ENCODE assay signal across 16 cellular contexts in genomic region chr15:33161209-33161608, GRCh38. TPM values are rescaled to one million over a fixed set of nuclear protein-coding genes. Genes with fewer than 3 reads are reported as not detected.
DNase-seq lines count a peak whose midpoint lies in the region; TF ChIP-seq lines count a peak whose summit lies in the region.
"Had no signal": no experiment of that assay in that cellular context is flagged by ENCODE, and none has a peak within 500 bp of the region (broad histone marks: within the 10 kb centered on the region; RNA-seq: fewer than 3 reads in every experiment).

No MANE protein-coding gene starts in this region.

- H3K9me3 ChIP-seq in skeletal muscle tissue (ENCODE audit: control insufficient read depth in 3 of 3, low read length in 3 of 3): no peaks in the 10 kb centered on the region
- H3K9me3 ChIP-seq in MM.1S (replicated peaks; ENCODE audit: insufficient read depth, low read length): no peaks in the 10 kb centered on the region
- H3K9me3 ChIP-seq: BLaER1 had no signal

- no peak for TF ChIP-seq CTCF in mesothelial cell of epicardium (IDR thresholded peaks at IDR 0.05; ENCODE audit: unreplicated experiment)
- no peak for TF ChIP-seq CTCF in MM.1S (IDR thresholded peaks at IDR 0.05; ENCODE audit: low read length)

- no peak overlapping the region for H3K4me2 ChIP-seq in MM.1S (ENCODE audit: low read depth, low read length)
- H3K4me2 ChIP-seq: BLaER1 had no signal

- peak overlapping the region; percentile 4 for H3K27ac Mint-ChIP-seq in mesothelial cell of epicardium

- no peak overlapping the region for H3K4me3 Mint-ChIP-seq in mesothelial cell of epicardium
- H3K4me3 Mint-ChIP-seq: CD4-positive, alpha-beta memory T cell had no signal

- H3K9ac ChIP-seq in skeletal muscle tissue (ENCODE audit: low read depth in 1 of 3, low read length in 3 of 3) (no peak overlapping the region), MM.1S (ENCODE audit: low read length) (no peak overlapping the region)
- H3K9ac ChIP-seq: BLaER1 had no signal

- no peaks in the 10 kb centered on the region for H3F3A ChIP-seq in MM.1S (ENCODE audit: insufficient read depth, low read length)

- H3K9me2 ChIP-seq in MM.1S (replicated peaks; ENCODE audit: insufficient read depth, low read length): no peaks in the 10 kb centered on the region

- H3K79me2 ChIP-seq in MM.1S (ENCODE audit: low read length): no peaks in the 10 kb centered on the region

- no peaks in the 10 kb centered on the region for H3K9me3 Mint-ChIP-seq in mesothelial cell of epicardium
- H3K9me3 Mint-ChIP-seq: CD4-positive, alpha-beta memory T cell had no signal

- DNase-seq in NCI-H2227 treated with DMSO at 0.1 percent for 48 hours (lab: John Stamatoyannopoulos, UW) (peak; percentile 21), NCI-H2227 (lab: John Stamatoyannopoulos, UW; ENCODE audit: unreplicated experiment) (no peak), NCI-H82 treated with DMSO at 0.1 percent for 48 hours (lab: John Stamatoyannopoulos, UW; ENCODE audit: unreplicated experiment) (peak; percentile 66), mesothelial cell of epicardium (ENCODE audit: low spot score in 2 of 2, unreplicated experiment in 2 of 2) (no peak), MM.1S (no peak), H7 (no peak), GDM1 (lab: John Stamatoyannopoulos, UW) (no peak)
- DNase-seq: Calu3; CD4-positive, alpha-beta memory T cell; GOT3; IMR-90; NCI-H1436 treated with DMSO at 0.1 percent for 48 hours; NCI-H2029 treated with DMSO at 0.1 percent for 48 hours; NCI-H526 treated with DMSO at 0.1 percent for 48 hours had no signal

- H2AFZ ChIP-seq in MM.1S (ENCODE audit: low read length): no peak overlapping the region

- H3K27me3 Mint-ChIP-seq in mesothelial cell of epicardium (ENCODE audit: low read depth): no peaks in the 10 kb centered on the region

- no peak overlapping the region for H3K4me3 ChIP-seq in skeletal muscle tissue (ENCODE audit: low read length in 3 of 3)
- H3K4me3 ChIP-seq in MM.1S (ENCODE audit: low read length): no peak overlapping the region
- no peak overlapping the region for H3K4me3 ChIP-seq in H7 (ENCODE audit: insufficient read depth, low read depth, low read length)
- H3K4me3 ChIP-seq: BLaER1 had no signal

- H3K36me3 Mint-ChIP-seq in mesothelial cell of epicardium: no peaks in the 10 kb centered on the region
- H3K36me3 Mint-ChIP-seq: CD4-positive, alpha-beta memory T cell had no signal

- H3K4me1 ChIP-seq in skeletal muscle tissue (ENCODE audit: control insufficient read depth in 3 of 3, insufficient read depth in 3 of 3, low read length in 3 of 3): peaks cover 10 to 15% (median 12%) of the 10 kb centered on the region in 3 donors
- H3K4me1 ChIP-seq in MM.1S (ENCODE audit: low read length): no peaks in the 10 kb centered on the region

- H3K27ac ChIP-seq in skeletal muscle tissue (ENCODE audit: low read depth, low read length) (peak overlapping the region; percentile 52), MM.1S (ENCODE audit: low read length) (no peak overlapping the region)
- H3K27ac ChIP-seq: BLaER1 had no signal

- H3K27me3 ChIP-seq in skeletal muscle tissue (ENCODE audit: control insufficient read depth in 3 of 3, insufficient read depth in 3 of 3, low read length in 3 of 3): no peaks in the 10 kb centered on the region
- no peaks in the 10 kb centered on the region for H3K27me3 ChIP-seq in MM.1S (replicated peaks; ENCODE audit: insufficient read depth, low read length)
- H3K27me3 ChIP-seq in H7 (ENCODE audit: control insufficient read depth, insufficient read depth, low read length): no peaks in the 10 kb centered on the region
- H3K27me3 ChIP-seq: BLaER1 had no signal

- H4K20me1 ChIP-seq in MM.1S (ENCODE audit: insufficient read depth, low read length): no peaks in the 10 kb centered on the region
- H4K20me1 ChIP-seq: BLaER1 had no signal

- H3K4me1 Mint-ChIP-seq in mesothelial cell of epicardium: peaks cover 22% of the 10 kb centered on the region

- H3K36me3 ChIP-seq in skeletal muscle tissue (ENCODE audit: control insufficient read depth in 3 of 3, insufficient read depth in 3 of 3, low read length in 3 of 3) (no peaks in the 10 kb centered on the region), MM.1S (replicated peaks; ENCODE audit: insufficient read depth, low read length) (no peaks in the 10 kb centered on the region), H7 (replicated peaks; ENCODE audit: control insufficient read depth, insufficient read depth, low read length) (no peaks in the 10 kb centered on the region)
- H3K36me3 ChIP-seq: BLaER1 had no signal

RNA-seq across cellular contexts. Expression of gene FMN1, which starts 33.3 kb away (rescaled TPM):
- 1.1 to 1.6 TPM (median 1.2 TPM) in 3 replicates for total RNA-seq in mesothelial cell of epicardium
- 3.7 TPM for total RNA-seq in skeletal muscle tissue
- total RNA-seq in H7 (2014; rRNA removed; shearing (Covaris generic)): 1.7 and 5.2 TPM in 2 replicates

Comparison
In these comparisons a context has a peak if more than half of its experiments do, and no peak if none do; other contexts are left out.
1. DNase-seq: peak in NCI-H2227 treated with DMSO at 0.1 percent for 48 hours (single experiment) and NCI-H82 treated with DMSO at 0.1 percent for 48 hours (single experiment); none in NCI-H2227 (single experiment), mesothelial cell of epicardium (0 of 2), MM.1S (single experiment), H7 (single experiment) and GDM1 (single experiment).